ENCODE assay signal across 1 cellular context in genomic region chr4:123976875-123977274, GRCh38.
TF ChIP-seq lines count a peak whose summit lies in the region.

No MANE protein-coding gene starts in this region.

TF ChIP-seq in endothelial cell of umbilical vein, 7 proteins besides CTCF, POLR2A, EP300 and RAD21:
- TF ChIP-seq GATA2 (IDR thresholded peaks at IDR 0.05; ENCODE audit: insufficient read depth, insufficient read length, low read depth, low read length) (no peak), POLR2AphosphoS5 (IDR thresholded peaks at IDR 0.05; ENCODE audit: insufficient read depth, low read depth, low read length) (no peak), MYC (IDR thresholded peaks at IDR 0.05; ENCODE audit: low read depth, low read length) (no peak), EZH2 (IDR thresholded peaks at IDR 0.05; ENCODE audit: borderline replicate concordance, low read depth, low read length, severe bottlenecking) (no peak), FOS (IDR thresholded peaks at IDR 0.05; ENCODE audit: borderline replicate concordance, insufficient read depth, low read length) (no peak), JUN (IDR thresholded peaks at IDR 0.05; ENCODE audit: borderline replicate concordance, insufficient read depth, insufficient read length, low read depth) (no peak)
- TF ChIP-seq, protein P1, sequence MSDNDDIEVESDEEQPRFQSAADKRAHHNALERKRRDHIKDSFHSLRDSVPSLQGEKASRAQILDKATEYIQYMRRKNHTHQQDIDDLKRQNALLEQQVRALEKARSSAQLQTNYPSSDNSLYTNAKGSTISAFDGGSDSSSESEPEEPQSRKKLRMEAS (IDR thresholded peaks at IDR 0.05; ENCODE audit: insufficient read depth, insufficient read length): no peak
